In genomic region chr1:159946242-159947187, GRCh38 we compare ENCODE assay signal across 11 cellular contexts. TPM values are rescaled to one million over a fixed set of nuclear protein-coding genes. Genes with fewer than 3 reads are reported as not detected.
DNase-seq lines count a peak whose midpoint lies in the region; ATAC-seq and TF ChIP-seq lines count a peak whose summit lies in the region.
"Had no signal": no experiment of that assay in that cellular context is flagged by ENCODE, and none has a peak within 500 bp of the region (broad histone marks: within the 10 kb centered on the region; RNA-seq: fewer than 3 reads in every experiment).

No MANE protein-coding gene starts in this region.

- H3K27me3 Mint-ChIP-seq in CD8-positive, alpha-beta memory T cell, result peaks cover 17 to 40% of the 10 kb centered on the region in 2 donors
- peaks cover 39 to 70% of the 10 kb centered on the region in 2 donors for H3K27me3 Mint-ChIP-seq in effector memory CD8-positive, alpha-beta T cell

- peak overlapping the region in 6 of 7 donors; percentile 24 to 85 (median 60) for H3K4me3 Mint-ChIP-seq in CD8-positive, alpha-beta memory T cell
- peak overlapping the region; percentile 52 to 73 for H3K4me3 Mint-ChIP-seq in effector memory CD8-positive, alpha-beta T cell

- no peak overlapping the region for H3K27ac Mint-ChIP-seq in CD8-positive, alpha-beta memory T cell
- H3K27ac Mint-ChIP-seq in effector memory CD8-positive, alpha-beta T cell, result no peak overlapping the region
- H3K27ac Mint-ChIP-seq: T-helper 2 cell treated with Interferon-gamma antibody and Interleukin-4, amounts not matched to agents 5 μg/mL and 100 μg/mL, for 36 hours had no signal

- H3K4me1 ChIP-seq in CD8-positive, alpha-beta memory T cell (ENCODE audit: insufficient read depth, low read length), result peaks cover 6% of the 10 kb centered on the region
- H3K4me1 ChIP-seq in Loucy (ENCODE audit: insufficient read depth, low read length, poor library complexity, severe bottlenecking) (peaks cover 6% of the 10 kb centered on the region), osteoblast (ENCODE audit: insufficient read depth, low read length) (peaks cover 6% of the 10 kb centered on the region)

- TF ChIP-seq CTCF in Loucy (conservative IDR thresholded peaks at IDR 0.05; ENCODE audit: low read length), result no peak
- no peak for TF ChIP-seq CTCF in osteoblast (IDR thresholded peaks at IDR 0.05; ENCODE audit: extremely low read depth, low read depth, low read length)

- H2AFZ ChIP-seq in Loucy (ENCODE audit: low read length) (peak overlapping the region; percentile 20; the same call in 1 of the 2 replicates), osteoblast (ENCODE audit: low read length) (no peak overlapping the region)

- no peaks in the 10 kb centered on the region for H3F3A ChIP-seq in Loucy (ENCODE audit: low read depth)

- H3K36me3 Mint-ChIP-seq in CD8-positive, alpha-beta memory T cell, result peaks cover 0 to 5% (median 0%) of the 10 kb centered on the region in 3 donors
- H3K36me3 Mint-ChIP-seq in effector memory CD8-positive, alpha-beta T cell (ENCODE audit: insufficient read depth), result no peaks in the 10 kb centered on the region

- no peaks in the 10 kb centered on the region for H3K79me2 ChIP-seq in Loucy (ENCODE audit: insufficient read depth, low read length)
- no peaks in the 10 kb centered on the region for H3K79me2 ChIP-seq in osteoblast (ENCODE audit: insufficient read depth, low read length)

- ATAC-seq in effector memory CD8-positive, alpha-beta T cell (replicated peaks), result no peak
- no peak for ATAC-seq in HG02588 (IDR thresholded peaks at IDR 0.05; ENCODE audit: unreplicated experiment)
- no peak for ATAC-seq in GM21390 (IDR thresholded peaks at IDR 0.05; ENCODE audit: unreplicated experiment)

- no peaks in the 10 kb centered on the region for H3K36me3 ChIP-seq in CD8-positive, alpha-beta memory T cell (ENCODE audit: insufficient read depth, low read length)
- no peaks in the 10 kb centered on the region for H3K36me3 ChIP-seq in Loucy (ENCODE audit: insufficient read depth, low read length)
- H3K36me3 ChIP-seq in osteoblast (ENCODE audit: insufficient read depth, low read length), result no peaks in the 10 kb centered on the region

- H3K9me2 ChIP-seq in Loucy (replicated peaks; ENCODE audit: low read depth, low read length), result no peaks in the 10 kb centered on the region

- no peaks in the 10 kb centered on the region for H4K20me1 ChIP-seq in Loucy (ENCODE audit: insufficient read depth, low read length, poor library complexity, severe bottlenecking)
- no peaks in the 10 kb centered on the region for H4K20me1 ChIP-seq in osteoblast (ENCODE audit: insufficient read depth, low read length)

- peaks cover 23% of the 10 kb centered on the region for H3K27me3 ChIP-seq in CD8-positive, alpha-beta memory T cell (ENCODE audit: insufficient read depth, low read length, poor library complexity, severe bottlenecking)
- H3K27me3 ChIP-seq in Loucy (ENCODE audit: insufficient read depth, low read length, poor library complexity, severe bottlenecking) (no peaks in the 10 kb centered on the region), osteoblast (ENCODE audit: insufficient read depth, low read length) (peaks cover 16% of the 10 kb centered on the region)

- peak overlapping the region; percentile 39 for H3K4me3 ChIP-seq in CD8-positive, alpha-beta memory T cell (ENCODE audit: low read length)
- H3K4me3 ChIP-seq in Loucy (ENCODE audit: low read length, poor library complexity, severe bottlenecking) (no peak overlapping the region), osteoblast (ENCODE audit: insufficient read depth, low read length) (peak overlapping the region; percentile 67)
- H3K4me3 ChIP-seq: lung had no signal

- DNase-seq in CD8-positive, alpha-beta memory T cell, result no peak
- no peak for DNase-seq in effector memory CD8-positive, alpha-beta T cell
- DNase-seq in osteoblast (ENCODE audit: insufficient read length, low spot score, missing footprints) (peak; percentile 72), SK-N-DZ (ENCODE audit: low spot score) (no peak), globus pallidus (ENCODE audit: low spot score) (no peak)
- DNase-seq: amniotic stem cell had no signal

- H3K9ac ChIP-seq in Loucy (ENCODE audit: low read depth, low read length, poor library complexity, severe bottlenecking), result no peak overlapping the region

- no peak overlapping the region for H3K4me2 ChIP-seq in Loucy (ENCODE audit: low read depth, low read length, poor library complexity, severe bottlenecking)
- peak overlapping the region; percentile 81 for H3K4me2 ChIP-seq in osteoblast (ENCODE audit: insufficient read depth, low read length)

- CTCF ChIA-PET in CD8-positive, alpha-beta memory T cell (lab: Charles Lee), result interaction anchor here (0.7 to 2.9 kb wide), 12 partner anchors 10 to 148 kb away, joined by 3 to 20 read pairs (median 5); partner anchors contain the start of gene TAGLN2

- H3K4me1 Mint-ChIP-seq in CD8-positive, alpha-beta memory T cell, result peaks cover 8 to 10% (median 10%) of the 10 kb centered on the region in 3 donors
- H3K4me1 Mint-ChIP-seq in effector memory CD8-positive, alpha-beta T cell (ENCODE audit: low read depth in 2 of 2), result peaks cover 10% of the 10 kb centered on the region in 2 donors

- no peak overlapping the region for H3K27ac ChIP-seq in CD8-positive, alpha-beta memory T cell (ENCODE audit: low read depth, low read length)
- no peak overlapping the region for H3K27ac ChIP-seq in osteoblast (ENCODE audit: low read depth, low read length)

- POLR2A ChIA-PET in CD8-positive, alpha-beta memory T cell (lab: Charles Lee), result interaction anchor here (0.7 to 1.3 kb wide), 2 partner anchors 21 to 23 kb away, joined by 4 read pairs; partner anchors contain the start of gene TAGLN2

- H3K9me3 ChIP-seq in CD8-positive, alpha-beta memory T cell (ENCODE audit: low read length), result no peaks in the 10 kb centered on the region
- H3K9me3 ChIP-seq in Loucy (ENCODE audit: insufficient read depth, low read depth, low read length) (no peaks in the 10 kb centered on the region), osteoblast (ENCODE audit: low read depth, low read length) (no peaks in the 10 kb centered on the region)

- no peaks in the 10 kb centered on the region for H3K9me3 Mint-ChIP-seq in CD8-positive, alpha-beta memory T cell
- H3K9me3 Mint-ChIP-seq in effector memory CD8-positive, alpha-beta T cell, result no peaks in the 10 kb centered on the region
- H3K9me3 Mint-ChIP-seq: T-helper 2 cell treated with Interferon-gamma antibody and Interleukin-4, amounts not matched to agents 5 μg/mL and 100 μg/mL, for 36 hours had no signal

RNA-seq across cellular contexts. Expression of gene IGSF9, which starts 1.1 kb away (rescaled TPM):
- total RNA-seq in CD8-positive, alpha-beta memory T cell, result under 1 TPM; 0.04 to 0.11 TPM
- polyA plus RNA-seq in CD8-positive, alpha-beta memory T cell, result not detected
- total RNA-seq in osteoblast, result under 0.01 TPM in 2 replicates
- polyA plus RNA-seq in SK-N-DZ (2014; cell fraction: cytosol; rRNA removed), result 16.2 and 17.5 TPM in 2 replicates
- 40.6 and 58.6 TPM in 2 replicates for polyA plus RNA-seq in SK-N-DZ (2014; cell fraction: nucleus; rRNA removed)

RNA-seq across cellular contexts. Expression of gene SLAMF9, which starts 7.5 kb away (rescaled TPM):
- total RNA-seq in CD8-positive, alpha-beta memory T cell, result not detected
- not detected for polyA plus RNA-seq in CD8-positive, alpha-beta memory T cell
- not detected in 2 replicates for total RNA-seq in osteoblast
- polyA plus RNA-seq in SK-N-DZ (2014; cell fraction: cytosol; rRNA removed), result not detected in 2 replicates
- not detected in 2 replicates for polyA plus RNA-seq in SK-N-DZ (2014; cell fraction: nucleus; rRNA removed)

RNA-seq across cellular contexts. Expression of gene TAGLN2, which starts 21.2 kb away (rescaled TPM):
- 100 to 1,000 TPM; 566 to 578 TPM for total RNA-seq in CD8-positive, alpha-beta memory T cell
- 811 TPM for polyA plus RNA-seq in CD8-positive, alpha-beta memory T cell
- 156 and 159 TPM in 2 replicates for total RNA-seq in osteoblast
- 195 and 211 TPM in 2 replicates for polyA plus RNA-seq in SK-N-DZ (2014; cell fraction: cytosol; rRNA removed)
- 87.6 and 96.3 TPM in 2 replicates for polyA plus RNA-seq in SK-N-DZ (2014; cell fraction: nucleus; rRNA removed)

RNA-seq across cellular contexts. Expression of gene CFAP45, which starts 46.5 kb away (rescaled TPM):
- total RNA-seq in CD8-positive, alpha-beta memory T cell, result 1 to 10 TPM in 1 of 2 experiments, under 1 TPM in 1; 0.75 to 1.2 TPM
- polyA plus RNA-seq in CD8-positive, alpha-beta memory T cell, result 0.18 TPM
- total RNA-seq in osteoblast, result 0.29 and 0.36 TPM in 2 replicates
- 0.17 and 0.29 TPM in 2 replicates for polyA plus RNA-seq in SK-N-DZ (2014; cell fraction: cytosol; rRNA removed)
- 4.3 TPM in 1 of 2 replicates, not detected in the other for polyA plus RNA-seq in SK-N-DZ (2014; cell fraction: nucleus; rRNA removed)
